Comparison of ENCODE assay signal across 29 cellular contexts in genomic region chr2:137115081-137115713, GRCh38.
DNase-seq lines count a peak whose midpoint lies in the region; ATAC-seq and TF ChIP-seq lines count a peak whose summit lies in the region.
"Had no signal": no experiment of that assay in that cellular context is flagged by ENCODE, and none has a peak within 500 bp of the region (broad histone marks: within the 10 kb centered on the region; RNA-seq: fewer than 3 reads in every experiment).

No MANE protein-coding gene starts in this region.

- H3K9ac ChIP-seq in endodermal cell (ENCODE audit: extremely low read depth, low read length, poor library complexity, severe bottlenecking): no peak overlapping the region

- H3K4me3 ChIP-seq in breast epithelium (no peak overlapping the region), endodermal cell (ENCODE audit: low read length) (no peak overlapping the region), upper lobe of right lung (no peak overlapping the region), stomach (no peak overlapping the region)
- H3K4me3 ChIP-seq: esophagus muscularis mucosa, heart left ventricle, K562, lung, ovary, testis, vagina had no signal

- WGBS in endodermal cell (ENCODE audit: insufficient coverage in 1 of 2, insufficient read length in 1 of 2), 2 experiments: 88 to 92% methylated on average over 2 to 9 of the region's 9 CpGs
- 79 to 88% (median 85%) methylated on average over 9 of the region's 9 CpGs for WGBS in stomach, 5 donors

- H3K9me3 ChIP-seq in breast epithelium (no peaks in the 10 kb centered on the region), endodermal cell (ENCODE audit: control insufficient read depth, low read length) (no peaks in the 10 kb centered on the region), upper lobe of right lung (no peaks in the 10 kb centered on the region), stomach (peaks cover 0 to 8% (median 0%) of the 10 kb centered on the region in 4 donors)
- H3K9me3 ChIP-seq: esophagus muscularis mucosa, heart left ventricle, ovary, testis, vagina had no signal

- BruUV-seq in MCF 10A (replicated peaks; lab: Mats Ljungman, UMichigan): no TSS peak

- H3K4me1 Mint-ChIP-seq in MCF 10A (ENCODE audit: insufficient read depth, unreplicated experiment): peaks cover 5% of the 10 kb centered on the region
- H3K4me1 Mint-ChIP-seq in endodermal cell: peaks cover 8% of the 10 kb centered on the region

- H3K4me1 ChIP-seq in breast epithelium: no peaks in the 10 kb centered on the region
- no peaks in the 10 kb centered on the region for H3K4me1 ChIP-seq in endodermal cell (ENCODE audit: control insufficient read depth, insufficient read depth, low read length)
- no peaks in the 10 kb centered on the region for H3K4me1 ChIP-seq in upper lobe of right lung
- H3K4me1 ChIP-seq in stomach: no peaks in the 10 kb centered on the region
- H3K4me1 ChIP-seq: esophagus muscularis mucosa, foreskin keratinocyte, heart left ventricle, testis, vagina had no signal

- no peaks in the 10 kb centered on the region for H3K27me3 Mint-ChIP-seq in MCF 10A (ENCODE audit: insufficient read depth, unreplicated experiment)
- H3K27me3 Mint-ChIP-seq in endodermal cell (ENCODE audit: insufficient read depth): no peaks in the 10 kb centered on the region

- H3K27me3 ChIP-seq in breast epithelium: no peaks in the 10 kb centered on the region
- H3K27me3 ChIP-seq in endodermal cell (ENCODE audit: control insufficient read depth, insufficient read depth, low read length, poor library complexity, severe bottlenecking): no peaks in the 10 kb centered on the region
- H3K27me3 ChIP-seq in upper lobe of right lung: no peaks in the 10 kb centered on the region
- H3K27me3 ChIP-seq in stomach: no peaks in the 10 kb centered on the region
- H3K27me3 ChIP-seq: esophagus muscularis mucosa, foreskin keratinocyte, heart left ventricle, ovary, testis, vagina had no signal

- no peak for TF ChIP-seq POLR2A in breast epithelium (IDR thresholded peaks at IDR 0.05)
- no peak for TF ChIP-seq POLR2A in stomach (IDR thresholded peaks at IDR 0.05)

- H3K9me3 Mint-ChIP-seq in MCF 10A (ENCODE audit: unreplicated experiment) (no peaks in the 10 kb centered on the region), endodermal cell (no peaks in the 10 kb centered on the region)
- H3K9me3 Mint-ChIP-seq: activated T-cell treated with anti-CD3 and anti-CD28 coated beads, Interleukin-2, amount 50 U/mL, for 72 hours; nephron progenitor cell had no signal

- H3K4me3 Mint-ChIP-seq in MCF 10A (ENCODE audit: unreplicated experiment) (no peak overlapping the region), endodermal cell (no peak overlapping the region)
- H3K4me3 Mint-ChIP-seq: activated T-cell treated with anti-CD3 and anti-CD28 coated beads, Interleukin-2, amount 50 U/mL, for 72 hours; nephron progenitor cell had no signal

- TF ChIP-seq EP300 in stomach (IDR thresholded peaks at IDR 0.05): no peak

- H3K27ac Mint-ChIP-seq in MCF 10A (ENCODE audit: low read depth, unreplicated experiment) (peak overlapping the region; percentile 63), endodermal cell (peak overlapping the region; percentile 53)
- H3K27ac Mint-ChIP-seq: activated T-cell treated with anti-CD3 and anti-CD28 coated beads, Interleukin-2, amount 50 U/mL, for 72 hours; nephron progenitor cell had no signal

- H3K27ac ChIP-seq in breast epithelium (no peak overlapping the region), endodermal cell (ENCODE audit: low read depth, low read length) (no peak overlapping the region), upper lobe of right lung (no peak overlapping the region), stomach (no peak overlapping the region)
- H3K27ac ChIP-seq: esophagus muscularis mucosa, foreskin keratinocyte, heart left ventricle, ovary, testis, vagina had no signal

- H3K36me3 ChIP-seq in breast epithelium (no peaks in the 10 kb centered on the region), endodermal cell (ENCODE audit: control insufficient read depth, insufficient read depth, low read length) (no peaks in the 10 kb centered on the region), upper lobe of right lung (no peaks in the 10 kb centered on the region), stomach (no peaks in the 10 kb centered on the region)
- H3K36me3 ChIP-seq: esophagus muscularis mucosa, heart left ventricle, ovary, vagina had no signal

- CTCF ChIA-PET in MCF 10A (lab: Yijun Ruan, JAX): no interaction called here

- ATAC-seq in upper lobe of right lung: peak; percentile 76
- no peak for ATAC-seq in HG02763 (IDR thresholded peaks at IDR 0.05; ENCODE audit: unreplicated experiment)
- ATAC-seq: activated T-cell treated with anti-CD3 and anti-CD28 coated beads, Interleukin-2, amount 50 U/mL, for 72 hours; foreskin keratinocyte; heart left ventricle; K562; PC-3; Right ventricle myocardium inferior; stimulated activated naive CD8-positive, alpha-beta T cell treated with anti-CD3 and anti-CD28 coated beads, Interleukin-15, Interleukin-2, amounts not matched to agents 100 U/mL and 50 U/mL, for 24 hours had no signal

- H3K36me3 Mint-ChIP-seq in MCF 10A (ENCODE audit: insufficient read depth, unreplicated experiment) (no peaks in the 10 kb centered on the region), endodermal cell (ENCODE audit: low read depth) (no peaks in the 10 kb centered on the region)

- intact Hi-C loops in MCF 10A (cut with micrococcal nuclease): no loop called here
- intact Hi-C loops in breast epithelium (cut with DNase I; ENCODE audit: low total_unique reads): no loop called here
- intact Hi-C loops in upper lobe of right lung (cut with DNase I): no loop called here
- intact Hi-C loops in stomach (cut with DNase I; ENCODE audit: low total_unique reads): no loop called here

- no peak for DNase-seq in MCF 10A (ENCODE audit: unreplicated experiment)
- DNase-seq in breast epithelium (ENCODE audit: low spot score in 2 of 2): no peak
- no peak for DNase-seq in endodermal cell
- peak; percentile 24 for DNase-seq in myocyte (ENCODE audit: low read depth)
- no peak for DNase-seq in upper lobe of right lung
- no peak for DNase-seq in stomach
- no peak for DNase-seq in GM10266 (ENCODE audit: extremely low spot score)
- DNase-seq: activated CD4-positive, alpha-beta T cell treated with anti-CD3 and anti-CD28 coated beads, Interleukin-2, amount 50 U/mL, for 48 hours; activated CD4-positive, CD25-positive, alpha-beta regulatory T cell treated with anti-CD3 and anti-CD28 coated beads, Interleukin-2, amount 50 U/mL, for 72 hours; activated T-cell treated with anti-CD3 and anti-CD28 coated beads, Interleukin-2, amount 50 U/mL, for 72 hours; foreskin keratinocyte; heart left ventricle; kidney; NCI-H1105 treated with DMSO at 0.1 percent for 48 hours; NCI-H2029 treated with DMSO at 0.1 percent for 48 hours; NCI-H526 treated with DMSO at 0.1 percent for 48 hours; nephron progenitor cell; ovary; PC-3; stimulated activated CD4-positive, alpha-beta T cell treated with anti-CD3 and anti-CD28 coated beads, Interleukin-2, amount 100 ng/mL, for 24 hours; stimulated activated naive CD8-positive, alpha-beta T cell treated with anti-CD3 and anti-CD28 coated beads, Interleukin-15, Interleukin-2, amounts not matched to agents 100 U/mL and 50 U/mL, for 24 hours; T-helper 2 cell; testis had no signal

- no peak for TF ChIP-seq CTCF in MCF 10A (IDR thresholded peaks at IDR 0.05; ENCODE audit: unreplicated experiment)
- TF ChIP-seq CTCF in breast epithelium (IDR thresholded peaks at IDR 0.05): no peak
- no peak for TF ChIP-seq CTCF in endodermal cell (conservative IDR thresholded peaks at IDR 0.05)
- no peak for TF ChIP-seq CTCF in upper lobe of right lung (IDR thresholded peaks at IDR 0.05)
- no peak for TF ChIP-seq CTCF in stomach (IDR thresholded peaks at IDR 0.05)
- no peak for TF ChIP-seq CTCF in GM10266 (IDR thresholded peaks at IDR 0.05; ENCODE audit: control insufficient read depth, insufficient read depth, low read depth, missing control alignments)

- POLR2A ChIA-PET in MCF 10A (lab: Yijun Ruan, JAX): interaction anchor here (0.7 kb wide), 1 partner anchor 1159 kb away, joined by 3 read pairs; no protein-coding TSS in a partner anchor
